Comparison of ENCODE assay signal across 16 cellular contexts in genomic region chr10:101047961-101048892, GRCh38. TPM values are rescaled to one million over a fixed set of nuclear protein-coding genes. Genes with fewer than 3 reads are reported as not detected.
DNase-seq lines count a peak whose midpoint lies in the region; ATAC-seq and TF ChIP-seq lines count a peak whose summit lies in the region.
"Had no signal": no experiment of that assay in that cellular context is flagged by ENCODE, and none has a peak within 500 bp of the region (broad histone marks: within the 10 kb centered on the region; RNA-seq: fewer than 3 reads in every experiment).

No MANE protein-coding gene starts in this region.

- no peak for DNase-seq in activated naive CD4-positive, alpha-beta T cell (lab: John Stamatoyannopoulos, UW)
- DNase-seq in SW480 (ENCODE audit: low spot score) = peak; percentile 51
- DNase-seq in islet precursor cell = peak; percentile 75
- no peak for DNase-seq in type B pancreatic cell (ENCODE audit: extremely low spot score, unreplicated experiment)
- DNase-seq in globus pallidus (ENCODE audit: low spot score) = no peak
- DNase-seq in anterior cingulate cortex (lab: John Stamatoyannopoulos, UW) = no peak
- DNase-seq: activated CD4-positive, alpha-beta memory T cell treated with anti-CD3 and anti-CD28 coated beads, Interleukin-2, amount 10 ng/mL, durations not matched to agents 7 days and 5 days; activated naive CD4-positive, alpha-beta T cell treated with anti-CD3 and anti-CD28 coated beads for 36 hours; dermis blood vessel endothelial cell; foreskin fibroblast; MG63; T-helper 1 cell; testis had no signal

- ATAC-seq in GM18909 (IDR thresholded peaks at IDR 0.05; ENCODE audit: poor library complexity, unreplicated experiment) = no peak

- TF ChIP-seq CTCF in type B pancreatic cell (conservative IDR thresholded peaks at IDR 0.05) = no peak

- peaks cover 29% of the 10 kb centered on the region for H3K27me3 Mint-ChIP-seq in activated naive CD4-positive, alpha-beta T cell treated with anti-CD3 and anti-CD28 coated beads, Interleukin-2, amount 50 U/mL, for 24 hours
- H3K27me3 Mint-ChIP-seq in type B pancreatic cell = peaks cover 72% of the 10 kb centered on the region

- H3K9me3 Mint-ChIP-seq in activated naive CD4-positive, alpha-beta T cell treated with anti-CD3 and anti-CD28 coated beads, Interleukin-2, amount 50 U/mL, for 24 hours = no peaks in the 10 kb centered on the region
- no peaks in the 10 kb centered on the region for H3K9me3 Mint-ChIP-seq in type B pancreatic cell
- H3K9me3 Mint-ChIP-seq: activated CD4-positive, alpha-beta memory T cell treated with anti-CD3 and anti-CD28 coated beads, Interleukin-2, amount 10 ng/mL, durations not matched to agents 7 days and 5 days; activated naive CD4-positive, alpha-beta T cell treated with anti-CD3 and anti-CD28 coated beads for 36 hours; memory B cell had no signal

- peaks cover 1% of the 10 kb centered on the region for H3K36me3 Mint-ChIP-seq in activated naive CD4-positive, alpha-beta T cell treated with anti-CD3 and anti-CD28 coated beads, Interleukin-2, amount 50 U/mL, for 24 hours
- H3K36me3 Mint-ChIP-seq in type B pancreatic cell = no peaks in the 10 kb centered on the region

- peaks cover 26% of the 10 kb centered on the region for H3K4me1 Mint-ChIP-seq in activated naive CD4-positive, alpha-beta T cell treated with anti-CD3 and anti-CD28 coated beads, Interleukin-2, amount 50 U/mL, for 24 hours
- peaks cover 35% of the 10 kb centered on the region for H3K4me1 Mint-ChIP-seq in type B pancreatic cell (ENCODE audit: unreplicated experiment)

- H3K27ac Mint-ChIP-seq in activated naive CD4-positive, alpha-beta T cell treated with anti-CD3 and anti-CD28 coated beads, Interleukin-2, amount 50 U/mL, for 24 hours = peak overlapping the region; percentile 27
- H3K27ac Mint-ChIP-seq in type B pancreatic cell = peak overlapping the region; percentile 4
- H3K27ac Mint-ChIP-seq: activated CD4-positive, alpha-beta memory T cell treated with anti-CD3 and anti-CD28 coated beads, Interleukin-2, amount 10 ng/mL, durations not matched to agents 7 days and 5 days; activated naive CD4-positive, alpha-beta T cell treated with anti-CD3 and anti-CD28 coated beads for 36 hours; memory B cell had no signal

- no peak overlapping the region for H3K4me3 Mint-ChIP-seq in activated naive CD4-positive, alpha-beta T cell treated with anti-CD3 and anti-CD28 coated beads, Interleukin-2, amount 50 U/mL, for 24 hours
- H3K4me3 Mint-ChIP-seq in type B pancreatic cell = peak overlapping the region; percentile 77
- H3K4me3 Mint-ChIP-seq: activated CD4-positive, alpha-beta memory T cell treated with anti-CD3 and anti-CD28 coated beads, Interleukin-2, amount 10 ng/mL, durations not matched to agents 7 days and 5 days; activated naive CD4-positive, alpha-beta T cell treated with anti-CD3 and anti-CD28 coated beads for 36 hours; memory B cell had no signal

RNA-seq across cellular contexts. Expression of gene KAZALD1, which starts 13.6 kb away (rescaled TPM):
- total RNA-seq in type B pancreatic cell (ENCODE audit: low replicate concordance) = 6.9 and 17.1 TPM in 2 replicates

RNA-seq across cellular contexts. Expression of gene SFXN3, which starts 17.2 kb away (rescaled TPM):
- total RNA-seq in type B pancreatic cell (ENCODE audit: low replicate concordance) = 15.3 and 25.7 TPM in 2 replicates

RNA-seq across cellular contexts. Expression of gene PDZD7, which starts 17.3 kb away (rescaled TPM):
- 1.4 and 2.0 TPM in 2 replicates for total RNA-seq in type B pancreatic cell (ENCODE audit: low replicate concordance)

RNA-seq across cellular contexts. Expression of gene LZTS2, which starts 48.6 kb away (rescaled TPM):
- 50.2 and 86.6 TPM in 2 replicates for total RNA-seq in type B pancreatic cell (ENCODE audit: low replicate concordance)

Comparison
In these comparisons a context has a peak if more than half of its experiments do, and no peak if none do; other contexts are left out.
1. DNase-seq: peak in SW480 (single experiment) and islet precursor cell (single experiment); none in activated naive CD4-positive, alpha-beta T cell (0 of 4), type B pancreatic cell (single experiment), globus pallidus (single experiment) and anterior cingulate cortex (0 of 58).